1 cellular context compared by ENCODE assay signal in the genomic region with DNA sequence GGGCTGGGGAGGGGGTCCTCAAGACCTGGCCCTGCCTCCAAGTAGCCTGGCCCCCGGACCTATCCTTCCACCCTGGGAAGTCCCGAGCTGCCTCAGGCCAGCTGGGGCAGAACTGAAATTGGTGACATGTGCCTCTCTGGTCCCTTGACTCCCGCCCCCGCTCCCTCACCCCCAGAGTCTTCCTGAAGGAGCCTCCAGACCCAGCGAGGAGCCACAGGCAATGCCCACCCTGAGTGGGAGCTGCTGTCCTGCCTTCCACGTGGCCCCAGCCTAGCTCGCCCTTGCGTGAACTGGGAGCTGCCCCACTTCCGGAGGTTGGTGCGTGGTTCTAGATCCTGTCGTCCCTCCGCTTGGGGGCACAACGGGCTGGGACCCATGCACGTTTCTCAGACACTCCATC.
TF ChIP-seq lines count a peak whose summit lies in the region.

No MANE protein-coding gene starts in this region.

TF ChIP-seq in HepG2, 621 proteins besides CTCF, POLR2A, EP300 and RAD21:
- TF ChIP-seq ZNF12 (CRISPR knock-in tag; IDR thresholded peaks at IDR 0.05) (no peak), RBFOX2 (IDR thresholded peaks at IDR 0.05; ENCODE audit: low read depth, low read length) (no peak), LCORL (IDR thresholded peaks at IDR 0.05) (no peak), LCORL (CRISPR knock-in tag; IDR thresholded peaks at IDR 0.05) (no peak), SIN3B (IDR thresholded peaks at IDR 0.05; ENCODE audit: low read length) (no peak), ZNF556 (CRISPR knock-in tag; IDR thresholded peaks at IDR 0.05; ENCODE audit: borderline replicate concordance) (no peak), REXO4 (CRISPR knock-in tag; IDR thresholded peaks at IDR 0.05; ENCODE audit: borderline replicate concordance) (no peak), ZNF225 (CRISPR knock-in tag; IDR thresholded peaks at IDR 0.05) (no peak), RBM39 (IDR thresholded peaks at IDR 0.05; ENCODE audit: low read depth, low read length, poor library complexity, severe bottlenecking) (no peak)
- TF ChIP-seq, protein P1, sequence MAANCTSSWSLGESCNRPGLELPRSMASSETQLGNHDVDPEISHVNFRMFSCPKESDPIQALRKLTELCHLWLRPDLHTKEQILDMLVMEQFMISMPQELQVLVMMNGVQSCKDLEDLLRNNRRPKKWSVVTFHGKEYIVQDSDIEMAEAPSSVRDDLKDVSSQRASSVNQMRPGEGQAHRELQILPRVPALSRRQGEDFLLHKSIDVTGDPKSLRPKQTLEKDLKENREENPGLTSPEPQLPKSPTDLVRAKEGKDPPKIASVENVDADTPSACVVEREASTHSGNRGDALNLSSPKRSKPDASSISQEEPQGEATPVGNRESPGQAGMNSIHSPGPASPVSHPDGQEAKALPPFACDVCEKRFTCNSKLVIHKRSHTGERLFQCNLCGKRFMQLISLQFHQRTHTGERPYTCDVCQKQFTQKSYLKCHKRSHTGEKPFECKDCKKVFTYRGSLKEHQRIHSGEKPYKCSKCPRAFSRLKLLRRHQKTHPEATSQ (CRISPR knock-in tag; IDR thresholded peaks at IDR 0.05; ENCODE audit: borderline replicate concordance): no peak
- TF ChIP-seq, protein P2, sequence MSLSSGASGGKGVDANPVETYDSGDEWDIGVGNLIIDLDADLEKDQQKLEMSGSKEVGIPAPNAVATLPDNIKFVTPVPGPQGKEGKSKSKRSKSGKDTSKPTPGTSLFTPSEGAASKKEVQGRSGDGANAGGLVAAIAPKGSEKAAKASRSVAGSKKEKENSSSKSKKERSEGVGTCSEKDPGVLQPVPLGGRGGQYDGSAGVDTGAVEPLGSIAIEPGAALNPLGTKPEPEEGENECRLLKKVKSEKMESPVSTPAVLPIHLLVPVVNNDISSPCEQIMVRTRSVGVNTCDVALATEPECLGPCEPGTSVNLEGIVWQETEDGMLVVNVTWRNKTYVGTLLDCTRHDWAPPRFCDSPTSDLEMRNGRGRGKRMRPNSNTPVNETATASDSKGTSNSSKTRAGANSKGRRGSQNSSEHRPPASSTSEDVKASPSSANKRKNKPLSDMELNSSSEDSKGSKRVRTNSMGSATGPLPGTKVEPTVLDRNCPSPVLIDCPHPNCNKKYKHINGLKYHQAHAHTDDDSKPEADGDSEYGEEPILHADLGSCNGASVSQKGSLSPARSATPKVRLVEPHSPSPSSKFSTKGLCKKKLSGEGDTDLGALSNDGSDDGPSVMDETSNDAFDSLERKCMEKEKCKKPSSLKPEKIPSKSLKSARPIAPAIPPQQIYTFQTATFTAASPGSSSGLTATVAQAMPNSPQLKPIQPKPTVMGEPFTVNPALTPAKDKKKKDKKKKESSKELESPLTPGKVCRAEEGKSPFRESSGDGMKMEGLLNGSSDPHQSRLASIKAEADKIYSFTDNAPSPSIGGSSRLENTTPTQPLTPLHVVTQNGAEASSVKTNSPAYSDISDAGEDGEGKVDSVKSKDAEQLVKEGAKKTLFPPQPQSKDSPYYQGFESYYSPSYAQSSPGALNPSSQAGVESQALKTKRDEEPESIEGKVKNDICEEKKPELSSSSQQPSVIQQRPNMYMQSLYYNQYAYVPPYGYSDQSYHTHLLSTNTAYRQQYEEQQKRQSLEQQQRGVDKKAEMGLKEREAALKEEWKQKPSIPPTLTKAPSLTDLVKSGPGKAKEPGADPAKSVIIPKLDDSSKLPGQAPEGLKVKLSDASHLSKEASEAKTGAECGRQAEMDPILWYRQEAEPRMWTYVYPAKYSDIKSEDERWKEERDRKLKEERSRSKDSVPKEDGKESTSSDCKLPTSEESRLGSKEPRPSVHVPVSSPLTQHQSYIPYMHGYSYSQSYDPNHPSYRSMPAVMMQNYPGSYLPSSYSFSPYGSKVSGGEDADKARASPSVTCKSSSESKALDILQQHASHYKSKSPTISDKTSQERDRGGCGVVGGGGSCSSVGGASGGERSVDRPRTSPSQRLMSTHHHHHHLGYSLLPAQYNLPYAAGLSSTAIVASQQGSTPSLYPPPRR (CRISPR knock-in tag; IDR thresholded peaks at IDR 0.05; ENCODE audit: borderline replicate concordance): no peak
- TF ChIP-seq, protein P3, sequence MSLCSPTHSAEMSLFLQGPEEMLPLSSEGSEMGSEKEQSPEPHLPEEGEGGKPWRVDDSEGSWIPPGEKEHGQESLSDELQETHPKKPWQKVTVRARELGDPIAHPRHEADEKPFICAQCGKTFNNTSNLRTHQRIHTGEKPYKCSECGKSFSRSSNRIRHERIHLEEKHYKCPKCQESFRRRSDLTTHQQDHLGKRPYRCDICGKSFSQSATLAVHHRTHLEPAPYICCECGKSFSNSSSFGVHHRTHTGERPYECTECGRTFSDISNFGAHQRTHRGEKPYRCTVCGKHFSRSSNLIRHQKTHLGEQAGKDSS (CRISPR knock-in tag; IDR thresholded peaks at IDR 0.05; ENCODE audit: borderline replicate concordance, low read depth): no peak
- TF ChIP-seq, protein P4, sequence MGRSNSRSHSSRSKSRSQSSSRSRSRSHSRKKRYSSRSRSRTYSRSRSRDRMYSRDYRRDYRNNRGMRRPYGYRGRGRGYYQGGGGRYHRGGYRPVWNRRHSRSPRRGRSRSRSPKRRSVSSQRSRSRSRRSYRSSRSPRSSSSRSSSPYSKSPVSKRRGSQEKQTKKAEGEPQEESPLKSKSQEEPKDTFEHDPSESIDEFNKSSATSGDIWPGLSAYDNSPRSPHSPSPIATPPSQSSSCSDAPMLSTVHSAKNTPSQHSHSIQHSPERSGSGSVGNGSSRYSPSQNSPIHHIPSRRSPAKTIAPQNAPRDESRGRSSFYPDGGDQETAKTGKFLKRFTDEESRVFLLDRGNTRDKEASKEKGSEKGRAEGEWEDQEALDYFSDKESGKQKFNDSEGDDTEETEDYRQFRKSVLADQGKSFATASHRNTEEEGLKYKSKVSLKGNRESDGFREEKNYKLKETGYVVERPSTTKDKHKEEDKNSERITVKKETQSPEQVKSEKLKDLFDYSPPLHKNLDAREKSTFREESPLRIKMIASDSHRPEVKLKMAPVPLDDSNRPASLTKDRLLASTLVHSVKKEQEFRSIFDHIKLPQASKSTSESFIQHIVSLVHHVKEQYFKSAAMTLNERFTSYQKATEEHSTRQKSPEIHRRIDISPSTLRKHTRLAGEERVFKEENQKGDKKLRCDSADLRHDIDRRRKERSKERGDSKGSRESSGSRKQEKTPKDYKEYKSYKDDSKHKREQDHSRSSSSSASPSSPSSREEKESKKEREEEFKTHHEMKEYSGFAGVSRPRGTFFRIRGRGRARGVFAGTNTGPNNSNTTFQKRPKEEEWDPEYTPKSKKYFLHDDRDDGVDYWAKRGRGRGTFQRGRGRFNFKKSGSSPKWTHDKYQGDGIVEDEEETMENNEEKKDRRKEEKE (IDR thresholded peaks at IDR 0.05): no peak
- TF ChIP-seq, protein P5, sequence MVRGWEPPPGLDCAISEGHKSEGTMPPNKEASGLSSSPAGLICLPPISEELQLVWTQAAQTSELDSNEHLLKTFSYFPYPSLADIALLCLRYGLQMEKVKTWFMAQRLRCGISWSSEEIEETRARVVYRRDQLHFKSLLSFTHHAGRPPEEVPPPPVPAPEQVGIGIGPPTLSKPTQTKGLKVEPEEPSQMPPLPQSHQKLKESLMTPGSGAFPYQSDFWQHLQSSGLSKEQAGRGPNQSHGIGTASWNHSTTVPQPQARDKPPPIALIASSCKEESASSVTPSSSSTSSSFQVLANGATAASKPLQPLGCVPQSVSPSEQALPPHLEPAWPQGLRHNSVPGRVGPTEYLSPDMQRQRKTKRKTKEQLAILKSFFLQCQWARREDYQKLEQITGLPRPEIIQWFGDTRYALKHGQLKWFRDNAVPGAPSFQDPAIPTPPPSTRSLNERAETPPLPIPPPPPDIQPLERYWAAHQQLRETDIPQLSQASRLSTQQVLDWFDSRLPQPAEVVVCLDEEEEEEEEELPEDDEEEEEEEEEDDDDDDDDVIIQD (CRISPR knock-in tag; IDR thresholded peaks at IDR 0.05; ENCODE audit: low read depth): no peak
- TF ChIP-seq, protein P6, sequence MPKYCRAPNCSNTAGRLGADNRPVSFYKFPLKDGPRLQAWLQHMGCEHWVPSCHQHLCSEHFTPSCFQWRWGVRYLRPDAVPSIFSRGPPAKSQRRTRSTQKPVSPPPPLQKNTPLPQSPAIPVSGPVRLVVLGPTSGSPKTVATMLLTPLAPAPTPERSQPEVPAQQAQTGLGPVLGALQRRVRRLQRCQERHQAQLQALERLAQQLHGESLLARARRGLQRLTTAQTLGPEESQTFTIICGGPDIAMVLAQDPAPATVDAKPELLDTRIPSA (CRISPR knock-in tag; IDR thresholded peaks at IDR 0.05; ENCODE audit: borderline replicate concordance): no peak
